29 cellular contexts compared by ENCODE assay signal in genomic region chr2:94872088-94872618, GRCh38. TPM values are rescaled to one million over a fixed set of nuclear protein-coding genes. Genes with fewer than 3 reads are reported as not detected.
"Had no signal": no experiment of that assay in that cellular context is flagged by ENCODE, and none has a peak within 500 bp of the region (broad histone marks: within the 10 kb centered on the region; RNA-seq: fewer than 3 reads in every experiment).

No MANE protein-coding gene starts in this region.

- H2AFZ ChIP-seq: hepatocyte had no signal

- H3K36me3 ChIP-seq: neutrophil, pancreas, transverse colon, uterus had no signal

- FAIRE-seq: astrocyte, islet of Langerhans, pancreas had no signal

- H3K9me3 ChIP-seq: neutrophil, pancreas, psoas muscle, transverse colon, uterus had no signal

- H3K27ac ChIP-seq: hepatocyte, neutrophil, pancreas, psoas muscle, transverse colon, uterus had no signal

- H3K4me1 ChIP-seq: pancreas, psoas muscle, transverse colon, uterus had no signal

- DNase-seq: activated CD4-positive, alpha-beta memory T cell treated with anti-CD3 and anti-CD28 coated beads, Interleukin-2, amount 10 ng/mL, durations not matched to agents 7 days and 5 days; activated CD4-positive, alpha-beta T cell treated with anti-CD3 and anti-CD28 coated beads for 48 hours; activated CD4-positive, CD25-positive, alpha-beta regulatory T cell; activated gamma-delta T cell; activated naive CD4-positive, alpha-beta T cell treated with anti-CD3 and anti-CD28 coated beads, Interleukin-2, amount 50 U/mL, for 16 hours; central memory CD4-positive, alpha-beta T cell; dermis blood vessel endothelial cell; effector memory CD4-positive, alpha-beta T cell; foreskin melanocyte; left cardiac atrium; midbrain; natural killer cell; psoas muscle; stimulated activated CD4-positive, alpha-beta T cell treated with anti-CD3 and anti-CD28 coated beads, Interleukin-1b, Interleukin-23, amount 100 ng/mL, for 48 hours; T-helper 1 cell; T-helper 9 cell; transverse colon; uterus had no signal

- H3K79me2 ChIP-seq: hepatocyte had no signal

- ATAC-seq: left cardiac atrium; natural killer cell; psoas muscle; right cardiac atrium; stimulated activated memory B cell treated with anti-CD40 and anti-IgM and Interleukin-4, amounts not matched to agents 10 μg/mL and 1 μg/mL and 100 μg/mL, for 72 hours had no signal

- H3K27me3 ChIP-seq: hepatocyte, pancreas, uterus had no signal

- H3K4me2 ChIP-seq: hepatocyte had no signal

- H3K4me3 ChIP-seq: hepatocyte, transverse colon, uterus had no signal

RNA-seq across cellular contexts. Expression of gene TEKT4, which starts 0.9 kb away (rescaled TPM):
- total RNA-seq: activated CD4-positive, alpha-beta memory T cell treated with anti-CD3 and anti-CD28 coated beads, Interleukin-2, amount 10 ng/mL, durations not matched to agents 7 days and 5 days; astrocyte; dermis blood vessel endothelial cell; esophagus mucosa; hepatocyte; liver; natural killer cell; temporal lobe; transverse colon had no signal
- polyA plus RNA-seq: adipose tissue, hepatocyte, liver, pancreas, psoas muscle, right cardiac atrium had no signal
